ENCODE assay signal across 11 cellular contexts in the genomic region with DNA sequence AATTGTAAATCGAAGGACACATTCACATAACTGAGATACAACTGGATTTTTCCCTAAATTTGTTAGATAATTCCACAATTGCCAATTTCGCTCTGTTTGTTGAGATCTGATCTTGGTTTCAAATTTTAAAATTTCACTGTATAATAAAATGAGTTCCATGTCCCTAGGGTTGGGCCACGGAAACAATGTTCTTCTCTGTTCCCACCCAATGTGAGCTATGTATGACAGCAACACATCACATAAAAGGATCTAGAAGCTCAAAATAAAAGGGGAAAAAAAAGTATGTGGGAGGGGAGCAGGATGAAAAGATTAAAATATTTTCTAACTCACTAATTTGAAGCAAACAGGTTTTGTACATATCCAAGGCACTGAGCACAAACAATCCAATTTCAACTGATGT.
A peak's percentile ranks its signal among the peaks of the same experiment; 100 is the strongest.
DNase-seq lines count a peak whose midpoint lies in the region; ATAC-seq, FAIRE-seq and TF ChIP-seq lines count a peak whose summit lies in the region.
"Had no signal": no experiment of that assay in that cellular context is flagged by ENCODE, and none has a peak within 500 bp of the region (broad histone marks: within the 10 kb centered on the region; RNA-seq: fewer than 3 reads in every experiment).

No MANE protein-coding gene starts in this region.

- TF ChIP-seq CTCF in keratinocyte (optimal IDR thresholded peaks at IDR 0.05 in 1 of 3, IDR thresholded peaks at IDR 0.05 in 1 of 3, conservative IDR thresholded peaks at IDR 0.05 in 1 of 3; ENCODE audit: extremely low read depth in 1 of 3, insufficient read depth in 2 of 3, low read length in 3 of 3), result no peak

- no peaks in the 10 kb centered on the region for H3K27me3 Mint-ChIP-seq in activated CD4-positive, alpha-beta T cell treated with anti-CD3 and anti-CD28 coated beads for 36 hours
- no peaks in the 10 kb centered on the region for H3K27me3 Mint-ChIP-seq in activated CD4-positive, alpha-beta T cell treated with anti-CD3 and anti-CD28 coated beads, Interleukin-2, amount 10 ng/mL, durations not matched to agents 24 days and 14 days
- no peaks in the 10 kb centered on the region for H3K27me3 Mint-ChIP-seq in activated naive CD8-positive, alpha-beta T cell
- H3K27me3 Mint-ChIP-seq in stimulated activated naive CD8-positive, alpha-beta T cell treated with anti-CD3 and anti-CD28 coated beads, Interleukin-15, amount 100 ng/mL, for 72 hours, result no peaks in the 10 kb centered on the region

- dilution Hi-C loops in keratinocyte (cut with MboI; ENCODE audit: extremely low pct_ligation_motif_present, low sequenced_read_pairs), result no loop called here

- CTCF ChIA-PET in activated CD4-positive, alpha-beta T cell treated with anti-CD3 and anti-CD28 coated beads for 36 hours (lab: Charles Lee), result interaction anchor here (0.7 to 4.9 kb wide), 53 partner anchors 11 to 473 kb away, joined by 3 to 96 read pairs (median 6); no protein-coding TSS in a partner anchor

- no peak for DNase-seq in activated CD4-positive, alpha-beta T cell treated with anti-CD3 and anti-CD28 coated beads for 36 hours
- no peak for DNase-seq in activated CD4-positive, alpha-beta T cell treated with anti-CD3 and anti-CD28 coated beads, Interleukin-2, amount 10 ng/mL, durations not matched to agents 24 days and 14 days
- DNase-seq in keratinocyte (ENCODE audit: low read depth, low spot score) (no peak), kidney glomerular epithelial cell (lab: John Stamatoyannopoulos, UW) (no peak)
- no peak for DNase-seq in stimulated activated naive CD8-positive, alpha-beta T cell treated with anti-CD3 and anti-CD28 coated beads, Interleukin-15, amount 100 ng/mL, for 72 hours
- DNase-seq: activated CD4-positive, alpha-beta T cell treated with anti-CD3 and anti-CD28 coated beads for 1 hour had no signal

- no peaks in the 10 kb centered on the region for H3K9me3 ChIP-seq in keratinocyte (ENCODE audit: control insufficient read depth, low read depth, low read length)
- H3K9me3 ChIP-seq: pancreas had no signal

- H3K27me3 ChIP-seq in keratinocyte (ENCODE audit: control insufficient read depth, extremely low read depth, insufficient read depth, low read length), result no peaks in the 10 kb centered on the region
- H3K27me3 ChIP-seq: pancreas had no signal

- no peaks in the 10 kb centered on the region for H4K20me1 ChIP-seq in keratinocyte (ENCODE audit: control insufficient read depth, extremely low read depth, insufficient read depth, low read length)

- intact Hi-C loops in activated CD4-positive, alpha-beta T cell treated with anti-CD3 and anti-CD28 coated beads for 36 hours (cut with DNase I, micrococcal nuclease), result loop anchor here (1.0 to 2.0 kb wide), 5 partner anchors 33 to 143 kb away; no protein-coding TSS in a partner anchor
- intact Hi-C loops in activated CD4-positive, alpha-beta T cell treated with anti-CD3 and anti-CD28 coated beads, Interleukin-2, amount 10 ng/mL, durations not matched to agents 24 days and 14 days (cut with micrococcal nuclease), result loop anchor here (1.0 to 5.0 kb wide), 3 partner anchors 33 to 143 kb away; no protein-coding TSS in a partner anchor

- ATAC-seq in activated CD4-positive, alpha-beta T cell treated with anti-CD3 and anti-CD28 coated beads for 36 hours, result no peak
- ATAC-seq in stimulated activated naive CD8-positive, alpha-beta T cell treated with anti-CD3 and anti-CD28 coated beads, Interleukin-15, amount 100 ng/mL, for 72 hours, result no peak
- ATAC-seq in GM19351 (IDR thresholded peaks at IDR 0.05; ENCODE audit: unreplicated experiment) (no peak), GM21528 (IDR thresholded peaks at IDR 0.05; ENCODE audit: low FRiP score, unreplicated experiment) (no peak)

- H3K9me1 ChIP-seq in keratinocyte (ENCODE audit: control insufficient read depth, extremely low read depth, insufficient read depth, low read length), result no peaks in the 10 kb centered on the region

- H3K4me2 ChIP-seq in keratinocyte (ENCODE audit: control insufficient read depth, extremely low read depth, insufficient read depth, low read depth, low read length), result peak overlapping the region; percentile 50

- POLR2A ChIA-PET in activated CD4-positive, alpha-beta T cell treated with anti-CD3 and anti-CD28 coated beads for 36 hours (lab: Charles Lee), result interaction anchor here (0.6 to 1.5 kb wide), 5 partner anchors 80 to 143 kb away, joined by 3 to 15 read pairs (median 3); no protein-coding TSS in a partner anchor

- H3K4me1 ChIP-seq in keratinocyte (ENCODE audit: control insufficient read depth, extremely low read depth, insufficient read depth, low read length), result peaks cover 8% of the 10 kb centered on the region

- peaks cover 6% of the 10 kb centered on the region for H3K79me2 ChIP-seq in keratinocyte (ENCODE audit: control insufficient read depth, insufficient read depth, low read length)

- no peak for FAIRE-seq in keratinocyte (lab: Jason Lieb, UNC)

- no peaks in the 10 kb centered on the region for H3K9me3 Mint-ChIP-seq in activated CD4-positive, alpha-beta T cell treated with anti-CD3 and anti-CD28 coated beads for 36 hours (ENCODE audit: low read depth)
- H3K9me3 Mint-ChIP-seq in activated CD4-positive, alpha-beta T cell treated with anti-CD3 and anti-CD28 coated beads, Interleukin-2, amount 10 ng/mL, durations not matched to agents 24 days and 14 days, result no peaks in the 10 kb centered on the region
- H3K9me3 Mint-ChIP-seq in activated naive CD8-positive, alpha-beta T cell (ENCODE audit: low read depth), result no peaks in the 10 kb centered on the region
- no peaks in the 10 kb centered on the region for H3K9me3 Mint-ChIP-seq in stimulated activated naive CD8-positive, alpha-beta T cell treated with anti-CD3 and anti-CD28 coated beads, Interleukin-15, amount 100 ng/mL, for 72 hours

- H3K4me3 ChIP-seq in keratinocyte (ENCODE audit: control insufficient read depth in 2 of 3, extremely low read depth in 1 of 3, insufficient read depth in 2 of 3, low read depth in 1 of 3, low read length in 3 of 3), result no peak overlapping the region
- H3K4me3 ChIP-seq: pancreas had no signal

- peaks cover 59% of the 10 kb centered on the region for H3K4me1 Mint-ChIP-seq in activated CD4-positive, alpha-beta T cell treated with anti-CD3 and anti-CD28 coated beads for 36 hours
- H3K4me1 Mint-ChIP-seq in activated CD4-positive, alpha-beta T cell treated with anti-CD3 and anti-CD28 coated beads, Interleukin-2, amount 10 ng/mL, durations not matched to agents 24 days and 14 days, result peaks cover 27% of the 10 kb centered on the region
- peaks cover 71% of the 10 kb centered on the region for H3K4me1 Mint-ChIP-seq in activated naive CD8-positive, alpha-beta T cell (ENCODE audit: low read depth)
- peaks cover 79% of the 10 kb centered on the region for H3K4me1 Mint-ChIP-seq in stimulated activated naive CD8-positive, alpha-beta T cell treated with anti-CD3 and anti-CD28 coated beads, Interleukin-15, amount 100 ng/mL, for 72 hours

- H2AFZ ChIP-seq in keratinocyte (ENCODE audit: control insufficient read depth, low read length), result peak overlapping the region; percentile 1

- no peak overlapping the region for H3K9ac ChIP-seq in keratinocyte (ENCODE audit: control insufficient read depth, extremely low read depth, insufficient read depth, low read length)

- peak overlapping the region; percentile 15 for H3K4me3 Mint-ChIP-seq in activated CD4-positive, alpha-beta T cell treated with anti-CD3 and anti-CD28 coated beads for 36 hours
- H3K4me3 Mint-ChIP-seq in activated CD4-positive, alpha-beta T cell treated with anti-CD3 and anti-CD28 coated beads, Interleukin-2, amount 10 ng/mL, durations not matched to agents 24 days and 14 days, result no peak overlapping the region
- peak overlapping the region; percentile 23 for H3K4me3 Mint-ChIP-seq in activated naive CD8-positive, alpha-beta T cell
- H3K4me3 Mint-ChIP-seq in stimulated activated naive CD8-positive, alpha-beta T cell treated with anti-CD3 and anti-CD28 coated beads, Interleukin-15, amount 100 ng/mL, for 72 hours, result peak overlapping the region; percentile 22 to 32

- no peak overlapping the region for H3K27ac ChIP-seq in keratinocyte (ENCODE audit: control insufficient read depth, insufficient read depth, low read length)
- H3K27ac ChIP-seq: RWPE1 had no signal

- H3K36me3 ChIP-seq in keratinocyte (ENCODE audit: control insufficient read depth in 2 of 2, extremely low read depth in 1 of 2, insufficient read depth in 2 of 2, low read length in 2 of 2), result no peaks in the 10 kb centered on the region
- H3K36me3 ChIP-seq: pancreas had no signal

- peak overlapping the region; percentile 35 for H3K27ac Mint-ChIP-seq in activated CD4-positive, alpha-beta T cell treated with anti-CD3 and anti-CD28 coated beads for 36 hours
- no peak overlapping the region for H3K27ac Mint-ChIP-seq in activated CD4-positive, alpha-beta T cell treated with anti-CD3 and anti-CD28 coated beads, Interleukin-2, amount 10 ng/mL, durations not matched to agents 24 days and 14 days
- H3K27ac Mint-ChIP-seq in activated naive CD8-positive, alpha-beta T cell, result peak overlapping the region; percentile 70
- no peak overlapping the region for H3K27ac Mint-ChIP-seq in stimulated activated naive CD8-positive, alpha-beta T cell treated with anti-CD3 and anti-CD28 coated beads, Interleukin-15, amount 100 ng/mL, for 72 hours

- H3K36me3 Mint-ChIP-seq in activated CD4-positive, alpha-beta T cell treated with anti-CD3 and anti-CD28 coated beads for 36 hours (ENCODE audit: low read depth), result peaks cover 15% of the 10 kb centered on the region
- peaks cover 9% of the 10 kb centered on the region for H3K36me3 Mint-ChIP-seq in activated CD4-positive, alpha-beta T cell treated with anti-CD3 and anti-CD28 coated beads, Interleukin-2, amount 10 ng/mL, durations not matched to agents 24 days and 14 days (ENCODE audit: low read depth)
- H3K36me3 Mint-ChIP-seq in activated naive CD8-positive, alpha-beta T cell, result peaks cover 9% of the 10 kb centered on the region

Comparison
In these comparisons a context has a peak if more than half of its experiments do, and no peak if none do; other contexts are left out.
1. H3K27ac Mint-ChIP-seq: peak in activated CD4-positive, alpha-beta T cell treated with anti-CD3 and anti-CD28 coated beads for 36 hours (single experiment) and activated naive CD8-positive, alpha-beta T cell (single experiment); none in activated CD4-positive, alpha-beta T cell treated with anti-CD3 and anti-CD28 coated beads, Interleukin-2, amount 10 ng/mL, durations not matched to agents 24 days and 14 days (single experiment) and stimulated activated naive CD8-positive, alpha-beta T cell treated with anti-CD3 and anti-CD28 coated beads, Interleukin-15, amount 100 ng/mL, for 72 hours (0 of 2).